Comparison of ENCODE assay signal across 8 cellular contexts in the genomic region with DNA sequence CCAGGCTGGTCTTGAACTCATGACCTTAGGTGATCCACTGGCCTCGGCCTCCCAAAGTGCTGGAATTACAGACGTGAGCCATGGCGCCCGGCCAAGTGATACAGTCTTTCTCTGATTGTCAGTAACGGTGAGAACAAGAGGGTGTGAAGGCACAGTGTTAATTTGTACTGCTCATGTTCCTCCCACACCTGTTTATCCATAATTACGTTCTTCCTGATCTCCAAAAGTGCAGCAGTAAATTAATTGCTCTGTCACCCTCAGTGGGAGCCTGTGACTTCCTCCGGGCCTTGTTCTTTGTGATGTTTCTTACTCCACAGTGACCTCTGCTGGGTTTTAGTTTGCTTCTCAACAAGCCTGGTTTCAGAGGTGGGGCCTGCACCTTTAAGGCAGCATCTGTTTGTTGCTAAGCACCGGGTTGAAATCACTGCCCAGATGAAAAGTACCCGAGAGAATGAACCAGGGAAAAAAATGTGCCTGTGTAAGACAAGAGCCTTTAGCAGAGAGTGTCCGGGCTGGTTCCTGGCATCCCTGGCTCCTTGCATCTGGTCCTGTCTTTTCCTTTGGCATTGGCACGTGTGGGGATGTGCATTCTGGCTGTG.
DNase-seq lines count a peak whose midpoint lies in the region; ATAC-seq and TF ChIP-seq lines count a peak whose summit lies in the region.

No MANE protein-coding gene starts in this region.

- H3K9me3 ChIP-seq in NT2/D1 (ENCODE audit: insufficient read depth, low read length) (no peaks in the 10 kb centered on the region), esophagus muscularis mucosa (no peaks in the 10 kb centered on the region)

- H3K9me2 ChIP-seq in GM23338 (ENCODE audit: insufficient read depth) = no peaks in the 10 kb centered on the region

- 25% methylated on average over 11 of the region's 11 CpGs for WGBS in esophagus muscularis mucosa

- H3K4me2 ChIP-seq in GM23338 = 0 out of 2 replicates have a peak overlapping the region, but pooled peaks have one; percentile 2

- TF ChIP-seq POLR2A in esophagus muscularis mucosa (IDR thresholded peaks at IDR 0.05; ENCODE audit: low read depth) = no peak

- TF ChIP-seq CTCF in GM23338 (conservative IDR thresholded peaks at IDR 0.05; ENCODE audit: low read depth in 2 of 2) (peak; percentile 76 to 85), esophagus muscularis mucosa (IDR thresholded peaks at IDR 0.05) (peak; percentile 62 to 72 (median 62)), natural killer cell (IDR thresholded peaks at IDR 0.05) (peak; percentile 36)

- peak; percentile 94 for ATAC-seq in GM23338
- peak; percentile 65 to 78 (median 75) for ATAC-seq in natural killer cell

- H4K20me1 ChIP-seq in GM23338 (replicated peaks; ENCODE audit: insufficient read depth) = no peaks in the 10 kb centered on the region

- no peak overlapping the region for H2AFZ ChIP-seq in GM23338

- H3K27me3 Mint-ChIP-seq in GM23338 (ENCODE audit: insufficient read depth, low read depth, poor library complexity) (peaks cover 1% of the 10 kb centered on the region), natural killer cell (ENCODE audit: low read depth in 2 of 2) (no peaks in the 10 kb centered on the region)

- H3K27ac Mint-ChIP-seq in GM23338 (peak overlapping the region; percentile 93), natural killer cell (no peak overlapping the region)

- H3K4me3 ChIP-seq in GM23338 (no peak overlapping the region), NT2/D1 (ENCODE audit: insufficient read length, low read depth) (no peak overlapping the region), esophagus muscularis mucosa (no peak overlapping the region)
- H3K4me3 ChIP-seq in Jurkat, Clone E6-1 (ENCODE audit: low read length) = no peak overlapping the region

- H3K27me3 ChIP-seq in GM23338 (ENCODE audit: insufficient read depth) (no peaks in the 10 kb centered on the region), NT2/D1 (ENCODE audit: insufficient read depth, insufficient read length) (no peaks in the 10 kb centered on the region), esophagus muscularis mucosa (no peaks in the 10 kb centered on the region)

- no peak overlapping the region for H3K27ac ChIP-seq in GM23338 (ENCODE audit: low read depth)
- H3K27ac ChIP-seq in esophagus muscularis mucosa (replicated peaks in 1 of 4) = peak overlapping the region in 1 of 4 donors; percentile 31

- H3K4me1 ChIP-seq in GM23338 (ENCODE audit: insufficient read depth) (peaks cover 30% of the 10 kb centered on the region), NT2/D1 (ENCODE audit: insufficient read depth, insufficient read length) (peaks cover 2% of the 10 kb centered on the region), esophagus muscularis mucosa (peaks cover 17 to 37% (median 32%) of the 10 kb centered on the region in 4 donors)

- no peaks in the 10 kb centered on the region for H3F3A ChIP-seq in GM23338 (replicated peaks; ENCODE audit: low read depth)

- no peak overlapping the region for H3K9ac ChIP-seq in NT2/D1 (ENCODE audit: insufficient read length, low read depth)

- intact Hi-C loops in esophagus muscularis mucosa (cut with DNase I) (loop anchor here (2.0 to 5.0 kb wide), 2 partner anchors 246 to 307 kb away; no protein-coding TSS in a partner anchor), natural killer cell (cut with micrococcal nuclease) (loop anchor here (1.0 to 2.0 kb wide), 2 partner anchors 246 to 500 kb away; no protein-coding TSS in a partner anchor)

- H3K36me3 ChIP-seq in GM23338 (ENCODE audit: insufficient read depth) = peaks cover 3% of the 10 kb centered on the region; the same call in 1 of the 2 replicates
- H3K36me3 ChIP-seq in NT2/D1 (ENCODE audit: insufficient read depth, insufficient read length, low read length) = peaks cover 28% of the 10 kb centered on the region
- H3K36me3 ChIP-seq in esophagus muscularis mucosa = no peaks in the 10 kb centered on the region

- H3K9me3 Mint-ChIP-seq in GM23338 = no peaks in the 10 kb centered on the region
- no peaks in the 10 kb centered on the region for H3K9me3 Mint-ChIP-seq in natural killer cell

- DNase-seq in GDM1 (lab: John Stamatoyannopoulos, UW) (peak; percentile 11), GM23338 (ENCODE audit: low spot score) (peak; percentile 96), NT2/D1 (ENCODE audit: low read depth, low spot score) (peak; percentile 81), activated T-cell treated with anti-CD3 and anti-CD28 coated beads for 24 hours (ENCODE audit: low read depth) (peak; percentile 60), esophagus muscularis mucosa (ENCODE audit: extremely low spot score) (no peak), natural killer cell (no peak), ureter (ENCODE audit: low spot score) (peak; percentile 55)
- peak; percentile 74 for DNase-seq in Jurkat, Clone E6-1 (ENCODE audit: low read depth, low spot score)

- H3K36me3 Mint-ChIP-seq in GM23338 (ENCODE audit: low read depth) (peaks cover 6% of the 10 kb centered on the region; the same call in 2 of the 3 replicates), natural killer cell (no peaks in the 10 kb centered on the region)

- H3K4me1 Mint-ChIP-seq in GM23338 = peaks cover 28% of the 10 kb centered on the region
- no peaks in the 10 kb centered on the region for H3K4me1 Mint-ChIP-seq in natural killer cell

- TF ChIP-seq EP300 in esophagus muscularis mucosa (IDR thresholded peaks at IDR 0.05) = no peak

- H3K79me2 ChIP-seq in GM23338 (replicated peaks; ENCODE audit: insufficient read depth) = no peaks in the 10 kb centered on the region

- no peak overlapping the region for H3K4me3 Mint-ChIP-seq in GM23338
- no peak overlapping the region for H3K4me3 Mint-ChIP-seq in natural killer cell

TF ChIP-seq in GM23338, 12 proteins besides CTCF, POLR2A, EP300 and RAD21 (continues in another document):
- TF ChIP-seq POLR2AphosphoS5 (IDR thresholded peaks at IDR 0.05; ENCODE audit: low read depth) (no peak), STAT1 (IDR thresholded peaks at IDR 0.05; ENCODE audit: unreplicated experiment) (no peak), EZH2phosphoT487 (IDR thresholded peaks at IDR 0.05; ENCODE audit: unreplicated experiment) (no peak), ZNF114 (CRISPR knock-in tag; IDR thresholded peaks at IDR 0.05) (no peak), CREB1 (CRISPR knock-in tag; IDR thresholded peaks at IDR 0.05; ENCODE audit: low read depth) (no peak)
- TF ChIP-seq, protein P1, sequence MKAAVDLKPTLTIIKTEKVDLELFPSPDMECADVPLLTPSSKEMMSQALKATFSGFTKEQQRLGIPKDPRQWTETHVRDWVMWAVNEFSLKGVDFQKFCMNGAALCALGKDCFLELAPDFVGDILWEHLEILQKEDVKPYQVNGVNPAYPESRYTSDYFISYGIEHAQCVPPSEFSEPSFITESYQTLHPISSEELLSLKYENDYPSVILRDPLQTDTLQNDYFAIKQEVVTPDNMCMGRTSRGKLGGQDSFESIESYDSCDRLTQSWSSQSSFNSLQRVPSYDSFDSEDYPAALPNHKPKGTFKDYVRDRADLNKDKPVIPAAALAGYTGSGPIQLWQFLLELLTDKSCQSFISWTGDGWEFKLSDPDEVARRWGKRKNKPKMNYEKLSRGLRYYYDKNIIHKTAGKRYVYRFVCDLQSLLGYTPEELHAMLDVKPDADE (IDR thresholded peaks at IDR 0.05) = no peak
- TF ChIP-seq, protein P2, sequence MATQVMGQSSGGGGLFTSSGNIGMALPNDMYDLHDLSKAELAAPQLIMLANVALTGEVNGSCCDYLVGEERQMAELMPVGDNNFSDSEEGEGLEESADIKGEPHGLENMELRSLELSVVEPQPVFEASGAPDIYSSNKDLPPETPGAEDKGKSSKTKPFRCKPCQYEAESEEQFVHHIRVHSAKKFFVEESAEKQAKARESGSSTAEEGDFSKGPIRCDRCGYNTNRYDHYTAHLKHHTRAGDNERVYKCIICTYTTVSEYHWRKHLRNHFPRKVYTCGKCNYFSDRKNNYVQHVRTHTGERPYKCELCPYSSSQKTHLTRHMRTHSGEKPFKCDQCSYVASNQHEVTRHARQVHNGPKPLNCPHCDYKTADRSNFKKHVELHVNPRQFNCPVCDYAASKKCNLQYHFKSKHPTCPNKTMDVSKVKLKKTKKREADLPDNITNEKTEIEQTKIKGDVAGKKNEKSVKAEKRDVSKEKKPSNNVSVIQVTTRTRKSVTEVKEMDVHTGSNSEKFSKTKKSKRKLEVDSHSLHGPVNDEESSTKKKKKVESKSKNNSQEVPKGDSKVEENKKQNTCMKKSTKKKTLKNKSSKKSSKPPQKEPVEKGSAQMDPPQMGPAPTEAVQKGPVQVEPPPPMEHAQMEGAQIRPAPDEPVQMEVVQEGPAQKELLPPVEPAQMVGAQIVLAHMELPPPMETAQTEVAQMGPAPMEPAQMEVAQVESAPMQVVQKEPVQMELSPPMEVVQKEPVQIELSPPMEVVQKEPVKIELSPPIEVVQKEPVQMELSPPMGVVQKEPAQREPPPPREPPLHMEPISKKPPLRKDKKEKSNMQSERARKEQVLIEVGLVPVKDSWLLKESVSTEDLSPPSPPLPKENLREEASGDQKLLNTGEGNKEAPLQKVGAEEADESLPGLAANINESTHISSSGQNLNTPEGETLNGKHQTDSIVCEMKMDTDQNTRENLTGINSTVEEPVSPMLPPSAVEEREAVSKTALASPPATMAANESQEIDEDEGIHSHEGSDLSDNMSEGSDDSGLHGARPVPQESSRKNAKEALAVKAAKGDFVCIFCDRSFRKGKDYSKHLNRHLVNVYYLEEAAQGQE (IDR thresholded peaks at IDR 0.05; ENCODE audit: unreplicated experiment) = no peak

Comparison
In these comparisons a context has a peak if more than half of its experiments do, and no peak if none do; other contexts are left out.
1. DNase-seq: peak in GDM1 (single experiment), GM23338 (single experiment), Jurkat, Clone E6-1 (single experiment), NT2/D1 (single experiment), activated T-cell treated with anti-CD3 and anti-CD28 coated beads for 24 hours (single experiment) and ureter (single experiment); none in esophagus muscularis mucosa (single experiment) and natural killer cell (single experiment).
2. Peak in every context shown above with its lines, with median percentiles within 50 percentile points of each other: CTCF ChIP-seq.